In the genomic region with DNA sequence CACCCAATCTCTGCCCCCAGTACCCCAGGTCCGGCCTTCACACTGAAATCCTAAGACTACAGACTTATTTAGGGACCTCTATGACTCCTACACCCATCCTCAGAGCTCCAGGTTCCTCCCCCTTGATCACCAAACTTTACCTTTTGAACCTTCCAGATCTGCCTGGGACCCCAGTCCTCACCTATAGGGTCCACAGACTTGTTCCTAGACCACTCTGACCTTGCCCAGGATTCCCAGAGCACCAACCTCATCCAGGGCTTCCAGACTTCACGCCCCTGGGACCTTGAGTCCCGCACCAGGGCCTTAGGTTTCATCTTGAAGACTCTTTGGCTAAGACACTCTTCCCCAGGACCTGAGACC, we compare ENCODE assay signal across 1 cellular context.
TF ChIP-seq lines count a peak whose summit lies in the region.

No MANE protein-coding gene starts in this region.

TF ChIP-seq in K562, 482 proteins besides CTCF, POLR2A, EP300 and RAD21 (continued from another document):
- TF ChIP-seq, protein P1, sequence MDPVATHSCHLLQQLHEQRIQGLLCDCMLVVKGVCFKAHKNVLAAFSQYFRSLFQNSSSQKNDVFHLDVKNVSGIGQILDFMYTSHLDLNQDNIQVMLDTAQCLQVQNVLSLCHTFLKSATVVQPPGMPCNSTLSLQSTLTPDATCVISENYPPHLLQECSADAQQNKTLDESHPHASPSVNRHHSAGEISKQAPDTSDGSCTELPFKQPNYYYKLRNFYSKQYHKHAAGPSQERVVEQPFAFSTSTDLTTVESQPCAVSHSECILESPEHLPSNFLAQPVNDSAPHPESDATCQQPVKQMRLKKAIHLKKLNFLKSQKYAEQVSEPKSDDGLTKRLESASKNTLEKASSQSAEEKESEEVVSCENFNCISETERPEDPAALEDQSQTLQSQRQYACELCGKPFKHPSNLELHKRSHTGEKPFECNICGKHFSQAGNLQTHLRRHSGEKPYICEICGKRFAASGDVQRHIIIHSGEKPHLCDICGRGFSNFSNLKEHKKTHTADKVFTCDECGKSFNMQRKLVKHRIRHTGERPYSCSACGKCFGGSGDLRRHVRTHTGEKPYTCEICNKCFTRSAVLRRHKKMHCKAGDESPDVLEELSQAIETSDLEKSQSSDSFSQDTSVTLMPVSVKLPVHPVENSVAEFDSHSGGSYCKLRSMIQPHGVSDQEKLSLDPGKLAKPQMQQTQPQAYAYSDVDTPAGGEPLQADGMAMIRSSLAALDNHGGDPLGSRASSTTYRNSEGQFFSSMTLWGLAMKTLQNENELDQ (CRISPR knock-in tag; IDR thresholded peaks at IDR 0.05; ENCODE audit: borderline replicate concordance): no peak
- TF ChIP-seq, protein P2, sequence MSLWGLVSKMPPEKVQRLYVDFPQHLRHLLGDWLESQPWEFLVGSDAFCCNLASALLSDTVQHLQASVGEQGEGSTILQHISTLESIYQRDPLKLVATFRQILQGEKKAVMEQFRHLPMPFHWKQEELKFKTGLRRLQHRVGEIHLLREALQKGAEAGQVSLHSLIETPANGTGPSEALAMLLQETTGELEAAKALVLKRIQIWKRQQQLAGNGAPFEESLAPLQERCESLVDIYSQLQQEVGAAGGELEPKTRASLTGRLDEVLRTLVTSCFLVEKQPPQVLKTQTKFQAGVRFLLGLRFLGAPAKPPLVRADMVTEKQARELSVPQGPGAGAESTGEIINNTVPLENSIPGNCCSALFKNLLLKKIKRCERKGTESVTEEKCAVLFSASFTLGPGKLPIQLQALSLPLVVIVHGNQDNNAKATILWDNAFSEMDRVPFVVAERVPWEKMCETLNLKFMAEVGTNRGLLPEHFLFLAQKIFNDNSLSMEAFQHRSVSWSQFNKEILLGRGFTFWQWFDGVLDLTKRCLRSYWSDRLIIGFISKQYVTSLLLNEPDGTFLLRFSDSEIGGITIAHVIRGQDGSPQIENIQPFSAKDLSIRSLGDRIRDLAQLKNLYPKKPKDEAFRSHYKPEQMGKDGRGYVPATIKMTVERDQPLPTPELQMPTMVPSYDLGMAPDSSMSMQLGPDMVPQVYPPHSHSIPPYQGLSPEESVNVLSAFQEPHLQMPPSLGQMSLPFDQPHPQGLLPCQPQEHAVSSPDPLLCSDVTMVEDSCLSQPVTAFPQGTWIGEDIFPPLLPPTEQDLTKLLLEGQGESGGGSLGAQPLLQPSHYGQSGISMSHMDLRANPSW (CRISPR knock-in tag; IDR thresholded peaks at IDR 0.05): no peak
- TF ChIP-seq OTX1 (CRISPR knock-in tag; IDR thresholded peaks at IDR 0.05) (0 out of 2 replicates have a peak, but pooled peaks have one; percentile 44), CCAR2 (IDR thresholded peaks at IDR 0.05; ENCODE audit: low read depth, low read length) (no peak), HCFC1 (IDR thresholded peaks at IDR 0.05; ENCODE audit: low read depth, low read length) (no peak), ZNF584 (CRISPR knock-in tag; IDR thresholded peaks at IDR 0.05; ENCODE audit: low read depth) (0 out of 2 replicates have a peak, but pooled peaks have one; percentile 7), MAZ (CRISPR knock-in tag; conservative IDR thresholded peaks at IDR 0.05 in 1 of 2, IDR thresholded peaks at IDR 0.05 in 1 of 2) (0 out of 4 replicates have a peak, but pooled peaks of 1 of the 2 experiments have one; percentile 15), SMARCA4 (IDR thresholded peaks at IDR 0.05) (0 out of 2 replicates have a peak, but pooled peaks have one; percentile 27), PHF21A (IDR thresholded peaks at IDR 0.05; ENCODE audit: borderline replicate concordance, low read depth) (peak; percentile 78; the same call in 1 of the 2 replicates), EGR1 (conservative IDR thresholded peaks at IDR 0.05) (0 out of 2 replicates have a peak, but pooled peaks have one; percentile 2), BRD9 (IDR thresholded peaks at IDR 0.05; ENCODE audit: low read depth, partially characterized antibody) (peak; percentile 44), ELF2 (CRISPR knock-in tag; IDR thresholded peaks at IDR 0.05) (peak; percentile 15; the same call in 1 of the 2 replicates), L3MBTL2 (IDR thresholded peaks at IDR 0.05) (0 out of 2 replicates have a peak, but pooled peaks have one; percentile 1), DPF2 (IDR thresholded peaks at IDR 0.05) (peak; percentile 29; the same call in 1 of the 2 replicates)
- TF ChIP-seq, protein P3, sequence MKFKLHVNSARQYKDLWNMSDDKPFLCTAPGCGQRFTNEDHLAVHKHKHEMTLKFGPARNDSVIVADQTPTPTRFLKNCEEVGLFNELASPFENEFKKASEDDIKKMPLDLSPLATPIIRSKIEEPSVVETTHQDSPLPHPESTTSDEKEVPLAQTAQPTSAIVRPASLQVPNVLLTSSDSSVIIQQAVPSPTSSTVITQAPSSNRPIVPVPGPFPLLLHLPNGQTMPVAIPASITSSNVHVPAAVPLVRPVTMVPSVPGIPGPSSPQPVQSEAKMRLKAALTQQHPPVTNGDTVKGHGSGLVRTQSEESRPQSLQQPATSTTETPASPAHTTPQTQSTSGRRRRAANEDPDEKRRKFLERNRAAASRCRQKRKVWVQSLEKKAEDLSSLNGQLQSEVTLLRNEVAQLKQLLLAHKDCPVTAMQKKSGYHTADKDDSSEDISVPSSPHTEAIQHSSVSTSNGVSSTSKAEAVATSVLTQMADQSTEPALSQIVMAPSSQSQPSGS (CRISPR knock-in tag; IDR thresholded peaks at IDR 0.05): no peak
- TF ChIP-seq, protein P4, sequence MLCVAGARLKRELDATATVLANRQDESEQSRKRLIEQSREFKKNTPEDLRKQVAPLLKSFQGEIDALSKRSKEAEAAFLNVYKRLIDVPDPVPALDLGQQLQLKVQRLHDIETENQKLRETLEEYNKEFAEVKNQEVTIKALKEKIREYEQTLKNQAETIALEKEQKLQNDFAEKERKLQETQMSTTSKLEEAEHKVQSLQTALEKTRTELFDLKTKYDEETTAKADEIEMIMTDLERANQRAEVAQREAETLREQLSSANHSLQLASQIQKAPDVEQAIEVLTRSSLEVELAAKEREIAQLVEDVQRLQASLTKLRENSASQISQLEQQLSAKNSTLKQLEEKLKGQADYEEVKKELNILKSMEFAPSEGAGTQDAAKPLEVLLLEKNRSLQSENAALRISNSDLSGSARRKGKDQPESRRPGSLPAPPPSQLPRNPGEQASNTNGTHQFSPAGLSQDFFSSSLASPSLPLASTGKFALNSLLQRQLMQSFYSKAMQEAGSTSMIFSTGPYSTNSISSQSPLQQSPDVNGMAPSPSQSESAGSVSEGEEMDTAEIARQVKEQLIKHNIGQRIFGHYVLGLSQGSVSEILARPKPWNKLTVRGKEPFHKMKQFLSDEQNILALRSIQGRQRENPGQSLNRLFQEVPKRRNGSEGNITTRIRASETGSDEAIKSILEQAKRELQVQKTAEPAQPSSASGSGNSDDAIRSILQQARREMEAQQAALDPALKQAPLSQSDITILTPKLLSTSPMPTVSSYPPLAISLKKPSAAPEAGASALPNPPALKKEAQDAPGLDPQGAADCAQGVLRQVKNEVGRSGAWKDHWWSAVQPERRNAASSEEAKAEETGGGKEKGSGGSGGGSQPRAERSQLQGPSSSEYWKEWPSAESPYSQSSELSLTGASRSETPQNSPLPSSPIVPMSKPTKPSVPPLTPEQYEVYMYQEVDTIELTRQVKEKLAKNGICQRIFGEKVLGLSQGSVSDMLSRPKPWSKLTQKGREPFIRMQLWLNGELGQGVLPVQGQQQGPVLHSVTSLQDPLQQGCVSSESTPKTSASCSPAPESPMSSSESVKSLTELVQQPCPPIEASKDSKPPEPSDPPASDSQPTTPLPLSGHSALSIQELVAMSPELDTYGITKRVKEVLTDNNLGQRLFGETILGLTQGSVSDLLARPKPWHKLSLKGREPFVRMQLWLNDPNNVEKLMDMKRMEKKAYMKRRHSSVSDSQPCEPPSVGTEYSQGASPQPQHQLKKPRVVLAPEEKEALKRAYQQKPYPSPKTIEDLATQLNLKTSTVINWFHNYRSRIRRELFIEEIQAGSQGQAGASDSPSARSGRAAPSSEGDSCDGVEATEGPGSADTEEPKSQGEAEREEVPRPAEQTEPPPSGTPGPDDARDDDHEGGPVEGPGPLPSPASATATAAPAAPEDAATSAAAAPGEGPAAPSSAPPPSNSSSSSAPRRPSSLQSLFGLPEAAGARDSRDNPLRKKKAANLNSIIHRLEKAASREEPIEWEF (CRISPR knock-in tag; IDR thresholded peaks at IDR 0.05): no peak
- TF ChIP-seq, protein P5, sequence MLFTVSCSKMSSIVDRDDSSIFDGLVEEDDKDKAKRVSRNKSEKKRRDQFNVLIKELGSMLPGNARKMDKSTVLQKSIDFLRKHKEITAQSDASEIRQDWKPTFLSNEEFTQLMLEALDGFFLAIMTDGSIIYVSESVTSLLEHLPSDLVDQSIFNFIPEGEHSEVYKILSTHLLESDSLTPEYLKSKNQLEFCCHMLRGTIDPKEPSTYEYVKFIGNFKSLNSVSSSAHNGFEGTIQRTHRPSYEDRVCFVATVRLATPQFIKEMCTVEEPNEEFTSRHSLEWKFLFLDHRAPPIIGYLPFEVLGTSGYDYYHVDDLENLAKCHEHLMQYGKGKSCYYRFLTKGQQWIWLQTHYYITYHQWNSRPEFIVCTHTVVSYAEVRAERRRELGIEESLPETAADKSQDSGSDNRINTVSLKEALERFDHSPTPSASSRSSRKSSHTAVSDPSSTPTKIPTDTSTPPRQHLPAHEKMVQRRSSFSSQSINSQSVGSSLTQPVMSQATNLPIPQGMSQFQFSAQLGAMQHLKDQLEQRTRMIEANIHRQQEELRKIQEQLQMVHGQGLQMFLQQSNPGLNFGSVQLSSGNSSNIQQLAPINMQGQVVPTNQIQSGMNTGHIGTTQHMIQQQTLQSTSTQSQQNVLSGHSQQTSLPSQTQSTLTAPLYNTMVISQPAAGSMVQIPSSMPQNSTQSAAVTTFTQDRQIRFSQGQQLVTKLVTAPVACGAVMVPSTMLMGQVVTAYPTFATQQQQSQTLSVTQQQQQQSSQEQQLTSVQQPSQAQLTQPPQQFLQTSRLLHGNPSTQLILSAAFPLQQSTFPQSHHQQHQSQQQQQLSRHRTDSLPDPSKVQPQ (CRISPR knock-in tag; IDR thresholded peaks at IDR 0.05; ENCODE audit: borderline replicate concordance): 0 out of 2 replicates have a peak, but pooled peaks have one; percentile 18
- TF ChIP-seq, protein P6, sequence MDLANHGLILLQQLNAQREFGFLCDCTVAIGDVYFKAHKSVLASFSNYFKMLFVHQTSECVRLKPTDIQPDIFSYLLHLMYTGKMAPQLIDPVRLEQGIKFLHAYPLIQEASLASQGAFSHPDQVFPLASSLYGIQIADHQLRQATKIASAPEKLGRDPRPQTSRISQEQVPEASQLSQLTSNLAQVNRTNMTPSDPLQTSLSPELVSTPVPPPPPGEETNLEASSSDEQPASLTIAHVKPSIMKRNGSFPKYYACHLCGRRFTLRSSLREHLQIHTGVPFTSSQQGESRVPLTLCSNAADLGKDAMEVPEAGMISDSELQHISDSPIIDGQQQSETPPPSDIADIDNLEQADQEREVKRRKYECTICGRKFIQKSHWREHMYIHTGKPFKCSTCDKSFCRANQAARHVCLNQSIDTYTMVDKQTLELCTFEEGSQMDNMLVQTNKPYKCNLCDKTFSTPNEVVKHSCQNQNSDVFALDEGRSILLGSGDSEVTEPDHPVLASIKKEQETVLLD (IDR thresholded peaks at IDR 0.05): 0 out of 2 replicates have a peak, but pooled peaks have one; percentile 25
